Comparison of ENCODE assay signal across 8 cellular contexts in genomic region chr20:23245553-23246128, GRCh38.
A peak's percentile ranks its signal among the peaks of the same experiment; 100 is the strongest.
DNase-seq lines count a peak whose midpoint lies in the region; ATAC-seq and TF ChIP-seq lines count a peak whose summit lies in the region.

No MANE protein-coding gene starts in this region.

- H3K9me3 Mint-ChIP-seq in activated T-cell treated with anti-CD3 and anti-CD28 coated beads, Interleukin-2, amount 50 U/mL, for 24 hours = no peaks in the 10 kb centered on the region
- H3K9me3 Mint-ChIP-seq in activated T-cell treated with anti-CD3 and anti-CD28 coated beads, Interleukin-2, amount 50 U/mL, for 4 hours = no peaks in the 10 kb centered on the region
- H3K9me3 Mint-ChIP-seq in H9 = no peaks in the 10 kb centered on the region; a peak in 1 of 5 replicates
- no peaks in the 10 kb centered on the region for H3K9me3 Mint-ChIP-seq in activated T-helper 17 cell treated with anti-CD3 and anti-CD28 coated beads, Interleukin-2, amount 50 U/mL, for 72 hours

- H3K23me2 ChIP-seq in H9 (ENCODE audit: insufficient read length, low read depth, low read length, poor library complexity, severe bottlenecking) = no peaks in the 10 kb centered on the region

- no peak overlapping the region for H2AK5ac ChIP-seq in H9 (ENCODE audit: insufficient read length, low read length)

- H3K4ac ChIP-seq in H9 (ENCODE audit: low read depth, low read length) = no peak overlapping the region

- H4K5ac ChIP-seq in H9 (ENCODE audit: insufficient read length, low read depth, low read length) = no peak overlapping the region

- H2BK120ac ChIP-seq in H9 (ENCODE audit: low read depth, low read length, poor library complexity, severe bottlenecking) = no peak overlapping the region

- H3K4me1 Mint-ChIP-seq in activated T-cell treated with anti-CD3 and anti-CD28 coated beads, Interleukin-2, amount 50 U/mL, for 24 hours (ENCODE audit: low read depth) = no peaks in the 10 kb centered on the region
- H3K4me1 Mint-ChIP-seq in activated T-cell treated with anti-CD3 and anti-CD28 coated beads, Interleukin-2, amount 50 U/mL, for 4 hours (ENCODE audit: low read depth) = no peaks in the 10 kb centered on the region
- peaks cover 0 to 4% of the 10 kb centered on the region in 2 experiments; a peak in 1 of 4 replicates for H3K4me1 Mint-ChIP-seq in H9
- no peaks in the 10 kb centered on the region for H3K4me1 Mint-ChIP-seq in activated T-helper 17 cell treated with anti-CD3 and anti-CD28 coated beads, Interleukin-2, amount 50 U/mL, for 72 hours

- H3K27ac ChIP-seq in H9 (ENCODE audit: insufficient read length, low read depth, low read length) (no peak overlapping the region), MM.1S (ENCODE audit: low read length) (no peak overlapping the region), right atrium auricular region (peak overlapping the region in 1 of 2 donors; percentile 46), spleen (peak overlapping the region in 3 of 8 donors; percentile 26 to 58 (median 57))

- no peak overlapping the region for H3K4me3 Mint-ChIP-seq in activated T-cell treated with anti-CD3 and anti-CD28 coated beads, Interleukin-2, amount 50 U/mL, for 24 hours
- H3K4me3 Mint-ChIP-seq in activated T-cell treated with anti-CD3 and anti-CD28 coated beads, Interleukin-2, amount 50 U/mL, for 4 hours = no peak overlapping the region
- H3K4me3 Mint-ChIP-seq in H9 = no peak overlapping the region
- no peak overlapping the region for H3K4me3 Mint-ChIP-seq in activated T-helper 17 cell treated with anti-CD3 and anti-CD28 coated beads, Interleukin-2, amount 50 U/mL, for 72 hours

- no peak overlapping the region for H3K18ac ChIP-seq in H9 (ENCODE audit: insufficient read length, low read depth, low read length)

- no peak for ATAC-seq in activated T-cell treated with anti-CD3 and anti-CD28 coated beads, Interleukin-2, amount 50 U/mL, for 4 hours
- peak; percentile 48 for ATAC-seq in activated T-helper 17 cell treated with anti-CD3 and anti-CD28 coated beads, Interleukin-2, amount 50 U/mL, for 72 hours (replicated peaks)
- no peak for ATAC-seq in HG03135 (IDR thresholded peaks at IDR 0.05; ENCODE audit: unreplicated experiment)

- no peaks in the 10 kb centered on the region for H3K36me3 Mint-ChIP-seq in activated T-cell treated with anti-CD3 and anti-CD28 coated beads, Interleukin-2, amount 50 U/mL, for 24 hours (ENCODE audit: low read depth)
- no peaks in the 10 kb centered on the region for H3K36me3 Mint-ChIP-seq in activated T-cell treated with anti-CD3 and anti-CD28 coated beads, Interleukin-2, amount 50 U/mL, for 4 hours (ENCODE audit: insufficient read depth)
- H3K36me3 Mint-ChIP-seq in H9 (ENCODE audit: insufficient read depth in 1 of 3, low read depth in 3 of 3) = no peaks in the 10 kb centered on the region
- H3K36me3 Mint-ChIP-seq in activated T-helper 17 cell treated with anti-CD3 and anti-CD28 coated beads, Interleukin-2, amount 50 U/mL, for 72 hours (ENCODE audit: low read depth) = no peaks in the 10 kb centered on the region

- no peak overlapping the region for H3K4me2 ChIP-seq in H9 (ENCODE audit: insufficient read depth, insufficient read length, low read length)
- no peak overlapping the region for H3K4me2 ChIP-seq in MM.1S (ENCODE audit: low read depth, low read length)

- no peaks in the 10 kb centered on the region for H3K36me3 ChIP-seq in MM.1S (replicated peaks; ENCODE audit: insufficient read depth, low read length)
- no peaks in the 10 kb centered on the region for H3K36me3 ChIP-seq in right atrium auricular region
- H3K36me3 ChIP-seq in spleen = no peaks in the 10 kb centered on the region

- no peak overlapping the region for H4K8ac ChIP-seq in H9 (replicated peaks; ENCODE audit: insufficient read length, low read depth, low read length)

- TF ChIP-seq CTCF in H9 (conservative IDR thresholded peaks at IDR 0.05) (peak; percentile 71), MM.1S (IDR thresholded peaks at IDR 0.05; ENCODE audit: low read length) (0 out of 2 replicates have a peak, but pooled peaks have one; percentile 5), right atrium auricular region (IDR thresholded peaks at IDR 0.05) (peak; percentile 30 to 62), spleen (IDR thresholded peaks at IDR 0.05 in 8 of 11, conservative IDR thresholded peaks at IDR 0.05 in 3 of 11) (peak; percentile 26 to 75 (median 52))

- no CpG with 5 or more reads among the region's 9 CpGs for WGBS in H9 (ENCODE audit: extremely low coverage, insufficient read length, low lambda C conversion rate)
- 27 to 38% (median 28%) methylated on average over 8 to 9 of the region's 9 CpGs for WGBS in spleen, 5 donors

- DNase-seq in activated T-cell treated with anti-CD3 and anti-CD28 coated beads, Interleukin-2, amount 50 U/mL, for 24 hours = peak; percentile 32
- DNase-seq in activated T-cell treated with anti-CD3 and anti-CD28 coated beads, Interleukin-2, amount 50 U/mL, for 4 hours = no peak
- DNase-seq in H9 (peak; percentile 78), MM.1S (no peak), right atrium auricular region (ENCODE audit: low spot score) (peak; percentile 76), spleen (peak; percentile 88)

- H3K9me3 ChIP-seq in H9 (ENCODE audit: control insufficient read depth, low read depth, low read length) (no peaks in the 10 kb centered on the region), MM.1S (replicated peaks; ENCODE audit: insufficient read depth, low read length) (no peaks in the 10 kb centered on the region), right atrium auricular region (no peaks in the 10 kb centered on the region), spleen (no peaks in the 10 kb centered on the region)

- H3K79me1 ChIP-seq in H9 (ENCODE audit: insufficient read depth, low read depth, low read length, poor library complexity, severe bottlenecking) = no peaks in the 10 kb centered on the region

- TF ChIP-seq POLR2A in spleen (IDR thresholded peaks at IDR 0.05) = no peak

- no peak overlapping the region for H2BK12ac ChIP-seq in H9 (ENCODE audit: insufficient read length, low read depth, low read length)

- H3K56ac ChIP-seq in H9 (ENCODE audit: insufficient read length, low read depth, low read length) = no peak overlapping the region

- H2BK20ac ChIP-seq in H9 (ENCODE audit: low read depth, low read length, poor library complexity, severe bottlenecking) = no peak overlapping the region

- no peaks in the 10 kb centered on the region for H4K20me1 ChIP-seq in H9 (ENCODE audit: control insufficient read depth, insufficient read depth, insufficient read length)
- H4K20me1 ChIP-seq in MM.1S (ENCODE audit: insufficient read depth, low read length) = no peaks in the 10 kb centered on the region

- H3K9ac ChIP-seq in H9 (ENCODE audit: extremely low read depth, insufficient read length, low read length) (no peak overlapping the region), MM.1S (ENCODE audit: low read length) (no peak overlapping the region)

- no peak overlapping the region for H3K4me3 ChIP-seq in MM.1S (ENCODE audit: low read length)
- no peak overlapping the region for H3K4me3 ChIP-seq in right atrium auricular region
- H3K4me3 ChIP-seq in spleen = no peak overlapping the region

- no peaks in the 10 kb centered on the region for H3K79me2 ChIP-seq in H9 (ENCODE audit: insufficient read depth, low read length)
- no peaks in the 10 kb centered on the region for H3K79me2 ChIP-seq in MM.1S (ENCODE audit: low read length)

- H3K27me3 Mint-ChIP-seq in activated T-cell treated with anti-CD3 and anti-CD28 coated beads, Interleukin-2, amount 50 U/mL, for 24 hours = peaks cover 13% of the 10 kb centered on the region
- H3K27me3 Mint-ChIP-seq in activated T-cell treated with anti-CD3 and anti-CD28 coated beads, Interleukin-2, amount 50 U/mL, for 4 hours (ENCODE audit: low read depth) = peaks cover 7% of the 10 kb centered on the region
- peaks cover 6% of the 10 kb centered on the region for H3K27me3 Mint-ChIP-seq in H9 (ENCODE audit: low read depth)
- H3K27me3 Mint-ChIP-seq in activated T-helper 17 cell treated with anti-CD3 and anti-CD28 coated beads, Interleukin-2, amount 50 U/mL, for 72 hours = peaks cover 6% of the 10 kb centered on the region

- peak overlapping the region; percentile 34; the same call in 1 of the 2 replicates for H3K14ac ChIP-seq in H9 (ENCODE audit: insufficient read depth, low read length)

- H2BK15ac ChIP-seq in H9 (ENCODE audit: low read depth, low read length) = no peak overlapping the region

- no peak overlapping the region for H3T11ph ChIP-seq in H9 (ENCODE audit: low read length)

- no peaks in the 10 kb centered on the region for H3F3A ChIP-seq in MM.1S (ENCODE audit: insufficient read depth, low read length)

- H3K27me3 ChIP-seq in H9 (ENCODE audit: insufficient read depth, low read length) = no peaks in the 10 kb centered on the region
- no peaks in the 10 kb centered on the region for H3K27me3 ChIP-seq in MM.1S (replicated peaks; ENCODE audit: insufficient read depth, low read length)
- no peaks in the 10 kb centered on the region for H3K27me3 ChIP-seq in right atrium auricular region
- H3K27me3 ChIP-seq in spleen (replicated peaks in 1 of 7) = peaks cover 0 to 12% (median 0%) of the 10 kb centered on the region in 7 donors

- H2BK5ac ChIP-seq in H9 (ENCODE audit: insufficient read length, low read length) = no peak overlapping the region

- no peak overlapping the region for H3K23ac ChIP-seq in H9 (ENCODE audit: insufficient read length, low read depth, low read length)

- H3K27ac Mint-ChIP-seq in activated T-cell treated with anti-CD3 and anti-CD28 coated beads, Interleukin-2, amount 50 U/mL, for 24 hours = no peak overlapping the region
- no peak overlapping the region for H3K27ac Mint-ChIP-seq in H9
- no peak overlapping the region for H3K27ac Mint-ChIP-seq in activated T-helper 17 cell treated with anti-CD3 and anti-CD28 coated beads, Interleukin-2, amount 50 U/mL, for 72 hours

- intact Hi-C loops in spleen (cut with DNase I; ENCODE audit: low total_unique reads) = no loop called here

- no peak overlapping the region for H4K91ac ChIP-seq in H9 (ENCODE audit: insufficient read length, low read depth, low read length)

- H2AFZ ChIP-seq in H9 (ENCODE audit: low read length) (no peak overlapping the region), MM.1S (ENCODE audit: low read length) (no peak overlapping the region)

- H3K4me1 ChIP-seq in H9 (ENCODE audit: insufficient read depth, low read length) = no peaks in the 10 kb centered on the region
- no peaks in the 10 kb centered on the region for H3K4me1 ChIP-seq in MM.1S (ENCODE audit: low read length)
- peaks cover 0 to 21% of the 10 kb centered on the region in 2 donors for H3K4me1 ChIP-seq in right atrium auricular region
- H3K4me1 ChIP-seq in spleen = peaks cover 0 to 26% (median 20%) of the 10 kb centered on the region in 6 donors

- no peaks in the 10 kb centered on the region for H3K9me2 ChIP-seq in MM.1S (replicated peaks; ENCODE audit: insufficient read depth, low read length)

Comparison
In these comparisons a context has a peak if more than half of its experiments do, and no peak if none do; other contexts are left out.
1. DNase-seq: peak in activated T-cell treated with anti-CD3 and anti-CD28 coated beads, Interleukin-2, amount 50 U/mL, for 24 hours (single experiment), H9 (single experiment), right atrium auricular region (single experiment) and spleen (single experiment); none in activated T-cell treated with anti-CD3 and anti-CD28 coated beads, Interleukin-2, amount 50 U/mL, for 4 hours (single experiment) and MM.1S (single experiment).
2. CTCF ChIP-seq: peak in every context shown above with its lines; median percentile 71 in H9; 52 in spleen; 46 in right atrium auricular region; 5 in MM.1S.